Comparison of ENCODE assay signal across 24 cellular contexts in the genomic region with DNA sequence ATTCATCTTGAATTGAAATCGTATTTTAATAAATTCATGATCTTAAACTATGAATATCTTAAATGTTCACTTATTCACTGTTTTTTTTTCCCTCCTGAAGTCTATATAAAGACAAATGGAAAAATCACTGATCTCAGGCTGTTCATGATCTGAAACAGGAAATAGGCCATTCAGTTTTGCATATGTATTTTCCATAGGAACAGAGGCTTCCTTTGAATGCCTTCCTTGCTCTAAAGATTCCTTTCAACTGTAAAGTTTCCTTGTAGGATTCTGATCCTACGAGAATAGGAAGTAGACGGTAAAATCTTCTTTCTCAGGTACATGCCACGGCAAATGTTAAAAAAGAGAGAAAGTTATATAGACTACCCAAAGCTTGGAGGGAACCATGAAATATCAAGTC.
"Had no signal": no experiment of that assay in that cellular context is flagged by ENCODE, and none has a peak within 500 bp of the region (broad histone marks: within the 10 kb centered on the region; RNA-seq: fewer than 3 reads in every experiment).

No MANE protein-coding gene starts in this region.

- H3K4me3 ChIP-seq: PC-9, SK-N-MC had no signal

- H3K9ac ChIP-seq: KMS-11 had no signal

- H2AFZ ChIP-seq: PC-9 had no signal

- ATAC-seq: activated CD4-positive, alpha-beta T cell treated with anti-CD3 and anti-CD28 coated beads for 36 hours; activated CD8-positive, alpha-beta T cell treated with anti-CD3 and anti-CD28 coated beads for 36 hours; activated T-cell treated with anti-CD3 and anti-CD28 coated beads, Interleukin-2, amount 50 U/mL, for 72 hours; Right ventricle myocardium inferior; T-cell had no signal

- H3K4me2 ChIP-seq: KMS-11, PC-9 had no signal

- H3K9me3 Mint-ChIP-seq: activated CD8-positive, alpha-beta T cell treated with anti-CD3 and anti-CD28 coated beads for 36 hours; activated naive CD4-positive, alpha-beta T cell treated with anti-CD3 and anti-CD28 coated beads, Interleukin-2, amount 10 ng/mL, durations not matched to agents 7 days and 5 days; activated naive CD8-positive, alpha-beta T cell treated with anti-CD3 and anti-CD28 coated beads for 36 hours; activated T-cell treated with anti-CD3 and anti-CD28 coated beads, Interleukin-2, amount 50 U/mL, for 72 hours; activated T-helper 2 cell treated with anti-CD3 and anti-CD28 coated beads, Interferon-gamma antibody, Interleukin-2, Interleukin-4, amounts not matched to agents 10 μg/mL and 5 μg/mL and 100 μg/mL, durations not matched to agents 14 hours and 24 hours and 36 hours; T-cell had no signal

- H3K4me3 Mint-ChIP-seq: activated CD4-positive, alpha-beta T cell treated with anti-CD3 and anti-CD28 coated beads for 36 hours; activated CD8-positive, alpha-beta T cell treated with anti-CD3 and anti-CD28 coated beads for 36 hours; activated naive CD4-positive, alpha-beta T cell treated with anti-CD3 and anti-CD28 coated beads, Interleukin-2, amount 10 ng/mL, durations not matched to agents 7 days and 5 days; activated naive CD8-positive, alpha-beta T cell treated with anti-CD3 and anti-CD28 coated beads for 36 hours; activated T-cell treated with anti-CD3 and anti-CD28 coated beads, Interleukin-2, amount 50 U/mL, for 72 hours; T-cell had no signal

- H3K4me1 Mint-ChIP-seq: activated CD4-positive, alpha-beta T cell treated with anti-CD3 and anti-CD28 coated beads for 36 hours; activated naive CD4-positive, alpha-beta T cell treated with anti-CD3 and anti-CD28 coated beads, Interleukin-2, amount 10 ng/mL, durations not matched to agents 7 days and 5 days; T-cell had no signal

- DNase-seq: activated CD4-positive, alpha-beta T cell treated with anti-CD3 and anti-CD28 coated beads for 36 hours; activated CD8-positive, alpha-beta memory T cell treated with anti-CD3 and anti-CD28 coated beads, Interleukin-2, amount 50 U/mL, for 4 hours; activated CD8-positive, alpha-beta T cell treated with anti-CD3 and anti-CD28 coated beads for 36 hours; activated gamma-delta T cell treated with Interleukin-2 at 50 U/mL for 16 hours; activated naive CD4-positive, alpha-beta T cell treated with anti-CD3 and anti-CD28 coated beads, Interleukin-2, amount 10 ng/mL, durations not matched to agents 7 days and 5 days; activated naive CD8-positive, alpha-beta T cell treated with anti-CD3 and anti-CD28 coated beads for 36 hours; activated T-cell treated with anti-CD3 and anti-CD28 coated beads, Interleukin-2, amount 50 U/mL, for 72 hours; cerebellar nuclear complex; MV-4-11; NCI-H1092 treated with DMSO at 0.1 percent for 48 hours; NCI-H1417 treated with DMSO at 0.1 percent for 48 hours; NCI-H1694; NCI-H2029; NCI-H345; NCI-H510A; NCI-H69; PC-9; T-cell; T-helper 2 cell had no signal

- H3K36me3 Mint-ChIP-seq: activated naive CD4-positive, alpha-beta T cell treated with anti-CD3 and anti-CD28 coated beads, Interleukin-2, amount 10 ng/mL, durations not matched to agents 7 days and 5 days; activated naive CD8-positive, alpha-beta T cell treated with anti-CD3 and anti-CD28 coated beads for 36 hours; T-cell had no signal

- H3K27ac ChIP-seq: KMS-11, PC-9, SK-N-MC, VCaP had no signal

- H3K27ac Mint-ChIP-seq: activated CD4-positive, alpha-beta T cell treated with anti-CD3 and anti-CD28 coated beads for 36 hours; activated CD8-positive, alpha-beta T cell treated with anti-CD3 and anti-CD28 coated beads for 36 hours; activated naive CD4-positive, alpha-beta T cell treated with anti-CD3 and anti-CD28 coated beads, Interleukin-2, amount 10 ng/mL, durations not matched to agents 7 days and 5 days; activated naive CD8-positive, alpha-beta T cell treated with anti-CD3 and anti-CD28 coated beads for 36 hours; activated T-cell treated with anti-CD3 and anti-CD28 coated beads, Interleukin-2, amount 50 U/mL, for 72 hours; activated T-helper 2 cell treated with anti-CD3 and anti-CD28 coated beads, Interferon-gamma antibody, Interleukin-2, Interleukin-4, amounts not matched to agents 10 μg/mL and 5 μg/mL and 100 μg/mL, durations not matched to agents 14 hours and 24 hours and 36 hours; T-cell had no signal
